Comparison of ENCODE assay signal across 18 cellular contexts in the genomic region with DNA sequence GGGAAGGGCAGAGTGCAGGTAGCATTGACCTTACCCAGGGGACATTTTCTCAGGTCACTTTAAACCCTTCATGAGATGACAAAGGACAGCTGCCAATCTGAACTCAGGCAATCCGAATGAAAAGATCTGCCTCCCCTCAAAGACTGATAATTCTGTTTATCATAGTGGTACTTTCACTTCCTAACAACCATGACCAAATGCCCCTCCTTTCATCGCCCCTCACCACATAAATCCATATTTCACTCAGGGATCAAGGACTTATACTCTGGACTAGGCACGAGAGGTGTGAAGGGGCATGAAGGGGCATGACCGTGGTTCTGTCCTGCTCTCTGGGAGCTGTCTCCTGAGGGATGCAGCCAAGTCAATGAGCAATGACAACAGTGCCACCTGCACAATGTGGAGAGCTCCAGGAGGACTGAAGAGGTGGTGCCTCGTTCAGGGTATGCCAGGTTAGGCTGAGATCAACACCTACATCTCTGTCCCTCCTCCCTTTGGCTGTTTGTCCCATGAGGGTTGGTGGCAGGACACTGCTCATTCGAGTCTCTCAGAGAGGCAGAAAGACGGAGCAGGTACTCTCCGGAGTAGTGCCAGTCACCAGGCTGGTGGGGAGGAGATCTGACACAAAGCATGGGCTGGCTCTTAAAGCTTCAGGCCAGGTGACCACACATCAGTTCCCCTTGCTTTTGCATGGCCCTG. TPM values are rescaled to one million over a fixed set of nuclear protein-coding genes. Genes with fewer than 3 reads are reported as not detected.
A peak's percentile ranks its signal among the peaks of the same experiment; 100 is the strongest.
DNase-seq lines count a peak whose midpoint lies in the region; ATAC-seq and TF ChIP-seq lines count a peak whose summit lies in the region.
"Had no signal": no experiment of that assay in that cellular context is flagged by ENCODE, and none has a peak within 500 bp of the region (broad histone marks: within the 10 kb centered on the region; RNA-seq: fewer than 3 reads in every experiment).

No MANE protein-coding gene starts in this region.

- H3K4me3 ChIP-seq in mesenchymal stem cell (ENCODE audit: insufficient read depth in 1 of 2, low read depth in 1 of 2, low read length in 2 of 2) (no peak overlapping the region), tibial nerve (no peak overlapping the region)
- H3K4me3 ChIP-seq: GM23248 had no signal

- H2AFZ ChIP-seq in mesenchymal stem cell (ENCODE audit: low read depth, low read length) = no peak overlapping the region
- H2AFZ ChIP-seq: GM23248 had no signal

- H3K9me3 ChIP-seq in mesenchymal stem cell (ENCODE audit: control insufficient read depth, low read length) (peaks cover 5% of the 10 kb centered on the region), tibial nerve (no peaks in the 10 kb centered on the region)

- no peak for TF ChIP-seq CTCF in tibial nerve (IDR thresholded peaks at IDR 0.05)

- H3K9ac ChIP-seq in mesenchymal stem cell (ENCODE audit: low read length) = no peak overlapping the region
- H3K9ac ChIP-seq: GM23248 had no signal

- H2AK5ac ChIP-seq in mesenchymal stem cell (ENCODE audit: low read length, severe bottlenecking) = no peak overlapping the region

- WGBS in mesenchymal stem cell = 86% methylated on average over 8 of the region's 8 CpGs
- WGBS in tibial nerve, 2 donors = 85% methylated on average over 8 of the region's 8 CpGs

- no peak overlapping the region for H2BK15ac ChIP-seq in mesenchymal stem cell (ENCODE audit: low read depth, poor library complexity, severe bottlenecking)

- no peak for TF ChIP-seq POLR2A in tibial nerve (IDR thresholded peaks at IDR 0.05)

- TF ChIP-seq EP300 in tibial nerve (IDR thresholded peaks at IDR 0.05) = no peak

- no peak overlapping the region for H4K91ac ChIP-seq in mesenchymal stem cell (ENCODE audit: low read length)

- no peak overlapping the region for H3K4me2 ChIP-seq in mesenchymal stem cell (ENCODE audit: low read length, poor library complexity, severe bottlenecking)

- H3K79me1 ChIP-seq in mesenchymal stem cell (replicated peaks; ENCODE audit: low read length, poor library complexity, severe bottlenecking) = peaks cover 11% of the 10 kb centered on the region

- H3K4ac ChIP-seq in mesenchymal stem cell (ENCODE audit: low read depth in 1 of 2, low read length in 2 of 2) = no peak overlapping the region

- H3K23ac ChIP-seq in mesenchymal stem cell (ENCODE audit: low read length in 2 of 2) = no peak overlapping the region

- H3K36me3 ChIP-seq in mesenchymal stem cell (ENCODE audit: control insufficient read depth in 1 of 2, insufficient read depth in 2 of 2, low read depth in 1 of 2, low read length in 2 of 2) (peaks cover 0 to 5% of the 10 kb centered on the region in 2 experiments), tibial nerve (no peaks in the 10 kb centered on the region)

- H2BK5ac ChIP-seq in mesenchymal stem cell (ENCODE audit: low read depth, low read length, poor library complexity, severe bottlenecking) = no peak overlapping the region

- no peak for DNase-seq in NCI-H1092 (lab: John Stamatoyannopoulos, UW)
- no peak for DNase-seq in mesenchymal stem cell
- DNase-seq in tibial nerve (ENCODE audit: low spot score in 2 of 2) = no peak
- DNase-seq in OCI-M2 (lab: John Stamatoyannopoulos, UW; ENCODE audit: unreplicated experiment) = no peak
- DNase-seq: aorta; CD8-positive, alpha-beta T cell; effector CD8-positive, alpha-beta T cell; glutamatergic neuron; GM23248; IMR-90; left colon; NCI-H2171 treated with DMSO at 0.1 percent for 48 hours; stimulated activated naive CD4-positive, alpha-beta T cell; T1000 had no signal

- no peak overlapping the region for H2BK120ac ChIP-seq in mesenchymal stem cell (ENCODE audit: low read depth, low read length)

- H3K4me1 ChIP-seq in mesenchymal stem cell (ENCODE audit: control insufficient read depth, insufficient read depth, low read depth, low read length) (peaks cover 3% of the 10 kb centered on the region), tibial nerve (peaks cover 0 to 6% (median 0%) of the 10 kb centered on the region in 4 donors)

- no peak overlapping the region for H3K27ac ChIP-seq in mesenchymal stem cell (ENCODE audit: low read length, poor library complexity, severe bottlenecking)
- H3K27ac ChIP-seq in tibial nerve = no peak overlapping the region
- H3K27ac ChIP-seq: GM23248 had no signal

- no peak overlapping the region for H3K18ac ChIP-seq in mesenchymal stem cell (ENCODE audit: low read depth in 1 of 2, low read length in 2 of 2)

- H3K27me3 ChIP-seq in mesenchymal stem cell (ENCODE audit: control insufficient read depth in 1 of 2, insufficient read depth in 1 of 2, low read length in 2 of 2) (no peaks in the 10 kb centered on the region), tibial nerve (no peaks in the 10 kb centered on the region)

- no peak overlapping the region for H4K8ac ChIP-seq in mesenchymal stem cell (ENCODE audit: low read length)

- H3K14ac ChIP-seq in mesenchymal stem cell (ENCODE audit: low read length in 2 of 2) = no peak overlapping the region

- ATAC-seq in GM18867 (IDR thresholded peaks at IDR 0.05; ENCODE audit: unreplicated experiment) (peak; percentile 35), GM21619 (IDR thresholded peaks at IDR 0.05; ENCODE audit: unreplicated experiment) (peak; percentile 38), HG03159 (IDR thresholded peaks at IDR 0.05; ENCODE audit: unreplicated experiment) (peak; percentile 28), esophagus mucosa (peak; percentile 23)
- ATAC-seq: CD8-positive, alpha-beta T cell; left colon had no signal

- no peak overlapping the region for H2BK12ac ChIP-seq in mesenchymal stem cell (ENCODE audit: low read length in 2 of 2)

RNA-seq across cellular contexts. Expression of gene HS3ST1, which starts 12.5 kb away (rescaled TPM):
- total RNA-seq in esophagus mucosa (18.7 TPM), tibial nerve (1 to 10 TPM in 3 of 4 donors, under 1 TPM in 1; 0.21 to 6.0 (median 2.1) TPM)
- 0.07 TPM for polyA plus RNA-seq in mesenchymal stem cell (2013, experiment 1 of 2)
- polyA plus RNA-seq in mesenchymal stem cell (2013, experiment 2 of 2) = 0.03 TPM
- total RNA-seq: CD8-positive, alpha-beta T cell; GM23248; IMR-90 had no signal
- polyA plus RNA-seq: GM23248 had no signal
